ENCODE assay signal across 26 cellular contexts in the genomic region with DNA sequence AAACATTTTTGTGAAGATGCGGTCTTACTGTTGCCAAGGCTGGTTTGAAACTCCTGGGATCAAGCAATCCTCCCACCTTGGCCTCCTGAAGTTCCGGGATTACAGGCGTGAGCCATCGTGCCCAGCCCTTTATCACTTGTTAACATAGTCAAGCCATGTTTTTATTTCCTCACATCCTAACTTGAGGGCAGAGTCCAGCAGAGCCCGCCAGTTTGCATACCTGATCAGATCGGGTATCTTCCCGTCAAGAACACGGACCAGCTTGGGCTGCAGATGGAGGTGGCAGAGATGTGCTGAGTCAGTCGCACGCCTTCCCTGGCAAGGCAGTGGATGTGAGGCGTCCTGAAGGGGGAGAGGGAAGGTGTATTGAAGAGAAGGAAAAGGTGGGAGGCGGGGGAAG.
"Had no signal": no experiment of that assay in that cellular context is flagged by ENCODE, and none has a peak within 500 bp of the region (broad histone marks: within the 10 kb centered on the region; RNA-seq: fewer than 3 reads in every experiment).

No MANE protein-coding gene starts in this region.

- H3K27me3 ChIP-seq: stomach, suprapubic skin, testis, thyroid gland, tibial artery, tibial nerve, transverse colon, upper lobe of left lung, upper lobe of right lung, uterus, vagina had no signal

- H3K4me3 ChIP-seq: stomach, suprapubic skin, testis, thoracic aorta, thyroid gland, tibial artery, tibial nerve, transverse colon, upper lobe of left lung, upper lobe of right lung, uterus, vagina had no signal

- ATAC-seq: stimulated activated effector memory CD8-positive, alpha-beta T cell treated with anti-CD3 and anti-CD28 coated beads, Interleukin-12 subunit alpha, Interleukin-12 subunit beta, amount 100 ng/mL, for 72 hours; stimulated activated memory B cell treated with anti-CD40 and anti-IgM and Interleukin-4, amounts not matched to agents 10 μg/mL and 1 μg/mL and 100 μg/mL, for 72 hours; stimulated activated naive B cell treated with anti-CD40 and anti-IgM and Interleukin-4, amounts not matched to agents 10 μg/mL and 1 μg/mL and 100 μg/mL, for 72 hours; stimulated activated naive CD8-positive, alpha-beta T cell treated with anti-CD3 and anti-CD28 coated beads, Interleukin-15, amount 100 ng/mL, for 72 hours; stimulated activated naive CD8-positive, alpha-beta T cell treated with anti-CD3 and anti-CD28 coated beads, Interleukin-15, Interleukin-2, amounts not matched to agents 100 U/mL and 50 U/mL, for 24 hours; upper lobe of right lung had no signal

- H3K4me1 ChIP-seq: stomach, suprapubic skin, testis, thyroid gland, tibial artery, tibial nerve, transverse colon, upper lobe of left lung, upper lobe of right lung, uterus, vagina had no signal

- DNase-seq: stimulated activated CD4-positive, alpha-beta T cell treated with anti-CD3 and anti-CD28 coated beads, Interleukin-2, amount 100 ng/mL, for 48 hours; stimulated activated CD4-positive, alpha-beta T cell treated with anti-CD3 and anti-CD28 coated beads, Interleukin-4, amount 100 ng/mL, for 1 hour; stimulated activated CD4-positive, alpha-beta T cell treated with anti-CD3 and anti-CD28 coated beads, Interleukin-4, amount 100 ng/mL, for 24 hours; stimulated activated CD4-positive, alpha-beta T cell treated with anti-CD3 and anti-CD28 coated beads, Interleukin-4, amount 100 ng/mL, for 4 hours; stimulated activated CD8-positive, alpha-beta memory T cell treated with anti-CD3 and anti-CD28 coated beads, Interleukin-4, amount 100 ng/mL, for 48 hours; stimulated activated naive B cell treated with anti-CD40 and anti-IgM and Interleukin-4, amounts not matched to agents 10 μg/mL and 1 μg/mL and 100 μg/mL, for 72 hours; stimulated activated naive CD4-positive, alpha-beta T cell; stimulated activated naive CD4-positive, alpha-beta T cell treated with Interleukin-2 at 50 U/mL for 16 hours; stimulated activated naive CD8-positive, alpha-beta T cell treated with anti-CD3 and anti-CD28 coated beads, Interleukin-15, amount 100 ng/mL, for 72 hours; stimulated activated naive CD8-positive, alpha-beta T cell treated with anti-CD3 and anti-CD28 coated beads, Interleukin-15, Interleukin-2, amounts not matched to agents 100 U/mL and 50 U/mL, for 24 hours; stomach; substantia nigra; testis; thyroid gland; tibial artery; transverse colon; upper lobe of left lung; upper lobe of right lung; uterus had no signal

- H3K9me3 ChIP-seq: stomach, suprapubic skin, testis, thoracic aorta, thyroid gland, tibial artery, tibial nerve, transverse colon, upper lobe of left lung, upper lobe of right lung, uterus, vagina had no signal

- H3K27ac ChIP-seq: suprapubic skin, testis, thoracic aorta, thyroid gland, tibial artery, tibial nerve, upper lobe of left lung, upper lobe of right lung, uterus, vagina had no signal

- FAIRE-seq: urothelium cell line had no signal

- H3K36me3 ChIP-seq: stomach, suprapubic skin, thoracic aorta, thyroid gland, tibial artery, tibial nerve, transverse colon, upper lobe of left lung, upper lobe of right lung, uterus, vagina had no signal
